15 cellular contexts compared by ENCODE assay signal in the genomic region with DNA sequence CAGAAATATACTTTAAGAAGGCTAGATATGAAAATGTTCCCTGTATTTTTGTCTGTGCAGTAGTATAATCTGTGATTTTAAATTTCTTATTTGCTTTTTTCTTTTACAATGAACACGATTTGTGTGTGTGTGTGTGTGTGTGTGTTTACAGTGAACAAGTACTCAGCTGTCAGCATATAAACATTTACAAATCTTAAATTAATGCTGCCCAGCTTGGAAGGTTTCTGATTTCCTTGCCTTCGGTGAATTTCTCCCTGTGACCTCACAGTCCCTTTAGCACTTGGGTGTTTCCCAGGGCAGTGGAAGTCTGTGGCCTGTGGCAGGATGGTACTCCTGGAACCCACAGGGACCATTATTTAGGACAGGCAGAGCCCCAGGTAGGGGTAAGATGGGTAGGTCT. TPM values are rescaled to one million over a fixed set of nuclear protein-coding genes. Genes with fewer than 3 reads are reported as not detected.
DNase-seq lines count a peak whose midpoint lies in the region; ATAC-seq and TF ChIP-seq lines count a peak whose summit lies in the region.
"Had no signal": no experiment of that assay in that cellular context is flagged by ENCODE, and none has a peak within 500 bp of the region (broad histone marks: within the 10 kb centered on the region; RNA-seq: fewer than 3 reads in every experiment).

No MANE protein-coding gene starts in this region.

- DNase-seq in H4 (ENCODE audit: low spot score) (peak; percentile 14), T-helper 17 cell (no peak), mesenchymal stem cell (peak; percentile 45), gastrocnemius medialis (no peak), T1000 (lab: John Stamatoyannopoulos, UW) (no peak), Karpas-422 (no peak), nucleus accumbens (lab: John Stamatoyannopoulos, UW) (no peak)
- DNase-seq: ACHN; CD4-positive, CD25-positive, alpha-beta regulatory T cell; DMS53; GF-D8; H7 had no signal

- in situ Hi-C loops in gastrocnemius medialis (cut with MboI; ENCODE audit: low sequenced_read_pairs in 4 of 4): loop anchor here in 2 of 4 donors (25.0 kb wide), 1 partner anchor 508 kb away; no protein-coding TSS in a partner anchor

- H3K4me2 ChIP-seq in mesenchymal stem cell (ENCODE audit: low read length, poor library complexity, severe bottlenecking) (no peak overlapping the region), Karpas-422 (ENCODE audit: low read depth, low read length, poor library complexity, severe bottlenecking) (no peak overlapping the region)
- H3K4me2 ChIP-seq: BLaER1 treated with 17β-estradiol and CSF1 and Interleukin-3, amounts not matched to agents 10 nM and 100 nM had no signal

- H2BK120ac ChIP-seq in mesenchymal stem cell (ENCODE audit: low read depth, low read length): no peak overlapping the region

- H2AK5ac ChIP-seq in mesenchymal stem cell (ENCODE audit: low read length, severe bottlenecking): no peak overlapping the region

- no peak overlapping the region for H3K14ac ChIP-seq in mesenchymal stem cell (ENCODE audit: low read length in 2 of 2)

- no peak overlapping the region for H3K4me3 ChIP-seq in mesenchymal stem cell (ENCODE audit: insufficient read depth in 1 of 2, low read depth in 1 of 2, low read length in 2 of 2)
- H3K4me3 ChIP-seq in gastrocnemius medialis: no peak overlapping the region
- no peak overlapping the region for H3K4me3 ChIP-seq in Karpas-422 (ENCODE audit: low read length)
- H3K4me3 ChIP-seq: BLaER1 treated with 17β-estradiol and CSF1 and Interleukin-3, amounts not matched to agents 10 nM and 100 nM; GM23248 had no signal

- no peaks in the 10 kb centered on the region for H3K27me3 Mint-ChIP-seq in T-helper 17 cell
- H3K27me3 Mint-ChIP-seq: CD4-positive, CD25-positive, alpha-beta regulatory T cell had no signal

- peaks cover 56% of the 10 kb centered on the region for H3K4me1 Mint-ChIP-seq in T-helper 17 cell

- H3K27ac ChIP-seq in mesenchymal stem cell (ENCODE audit: low read length, poor library complexity, severe bottlenecking) (no peak overlapping the region), gastrocnemius medialis (peak overlapping the region in 3 of 4 donors; percentile 81 to 84 (median 84)), Karpas-422 (ENCODE audit: low read length) (no peak overlapping the region)
- H3K27ac ChIP-seq: BLaER1 treated with 17β-estradiol and CSF1 and Interleukin-3, amounts not matched to agents 10 nM and 100 nM; GM23248 had no signal

- no peak for TF ChIP-seq POLR2A in gastrocnemius medialis (IDR thresholded peaks at IDR 0.05)

- H3K36me3 ChIP-seq in mesenchymal stem cell (ENCODE audit: control insufficient read depth in 1 of 2, insufficient read depth in 2 of 2, low read depth in 1 of 2, low read length in 2 of 2) (no peaks in the 10 kb centered on the region), gastrocnemius medialis (peaks cover 0 to 29% of the 10 kb centered on the region in 2 donors), Karpas-422 (ENCODE audit: insufficient read depth, low read length) (peaks cover 23% of the 10 kb centered on the region)

- intact Hi-C loops in gastrocnemius medialis (cut with DNase I; ENCODE audit: low total_unique reads): loop anchor here (5.0 kb wide), 2 partner anchors 38 to 83 kb away; a partner anchor contains a TSS

- H2BK15ac ChIP-seq in mesenchymal stem cell (ENCODE audit: low read depth, poor library complexity, severe bottlenecking): no peak overlapping the region

- H4K91ac ChIP-seq in mesenchymal stem cell (ENCODE audit: low read length): no peak overlapping the region

- H3K18ac ChIP-seq in mesenchymal stem cell (ENCODE audit: low read depth in 1 of 2, low read length in 2 of 2): peak overlapping the region in 1 of 2 experiments; percentile 48

- TF ChIP-seq CTCF in gastrocnemius medialis (IDR thresholded peaks at IDR 0.05 in 4 of 5, conservative IDR thresholded peaks at IDR 0.05 in 1 of 5): no peak

- no peak overlapping the region for H3K23ac ChIP-seq in mesenchymal stem cell (ENCODE audit: low read length in 2 of 2)

- no peaks in the 10 kb centered on the region for H3K79me1 ChIP-seq in mesenchymal stem cell (replicated peaks; ENCODE audit: low read length, poor library complexity, severe bottlenecking)

- ATAC-seq in T-helper 17 cell (no peak), gastrocnemius medialis (no peak)

- peak overlapping the region; percentile 14 for H3K27ac Mint-ChIP-seq in T-helper 17 cell

- no peaks in the 10 kb centered on the region for H3K79me2 ChIP-seq in Karpas-422 (ENCODE audit: low read length)

- no peak overlapping the region for H3K4me3 Mint-ChIP-seq in T-helper 17 cell
- H3K4me3 Mint-ChIP-seq: CD4-positive, CD25-positive, alpha-beta regulatory T cell had no signal

- no peaks in the 10 kb centered on the region for H4K20me1 ChIP-seq in Karpas-422 (ENCODE audit: insufficient read depth, low read depth, low read length)
- H4K20me1 ChIP-seq: BLaER1 treated with 17β-estradiol and CSF1 and Interleukin-3, amounts not matched to agents 10 nM and 100 nM had no signal

- H3K36me3 Mint-ChIP-seq in T-helper 17 cell (ENCODE audit: low read depth): peaks cover 2% of the 10 kb centered on the region
- H3K36me3 Mint-ChIP-seq: CD4-positive, CD25-positive, alpha-beta regulatory T cell had no signal

- H3K9ac ChIP-seq in mesenchymal stem cell (ENCODE audit: low read length): no peak overlapping the region
- no peak overlapping the region for H3K9ac ChIP-seq in Karpas-422 (ENCODE audit: low read length)
- H3K9ac ChIP-seq: BLaER1 treated with 17β-estradiol and CSF1 and Interleukin-3, amounts not matched to agents 10 nM and 100 nM; GM23248 had no signal

- no peak overlapping the region for H4K8ac ChIP-seq in mesenchymal stem cell (ENCODE audit: low read length)

- 35% methylated on average over 1 of the region's 2 CpGs for WGBS in mesenchymal stem cell

- no peaks in the 10 kb centered on the region for H3K9me3 ChIP-seq in T-helper 17 cell (ENCODE audit: control insufficient read depth, low read length, poor library complexity, severe bottlenecking)
- H3K9me3 ChIP-seq in mesenchymal stem cell (ENCODE audit: control insufficient read depth, low read length): no peaks in the 10 kb centered on the region
- no peaks in the 10 kb centered on the region for H3K9me3 ChIP-seq in gastrocnemius medialis
- H3K9me3 ChIP-seq in Karpas-422 (ENCODE audit: low read length): no peaks in the 10 kb centered on the region
- H3K9me3 ChIP-seq: BLaER1 treated with 17β-estradiol and CSF1 and Interleukin-3, amounts not matched to agents 10 nM and 100 nM had no signal

- no peaks in the 10 kb centered on the region for H3K9me2 ChIP-seq in Karpas-422 (replicated peaks; ENCODE audit: insufficient read depth, low read length)

- no peak overlapping the region for H2BK12ac ChIP-seq in mesenchymal stem cell (ENCODE audit: low read length in 2 of 2)

- H3K4ac ChIP-seq in mesenchymal stem cell (ENCODE audit: low read depth in 1 of 2, low read length in 2 of 2): no peak overlapping the region

- H2AFZ ChIP-seq in mesenchymal stem cell (ENCODE audit: low read depth, low read length) (no peak overlapping the region), Karpas-422 (ENCODE audit: low read length) (no peak overlapping the region)
- H2AFZ ChIP-seq: GM23248 had no signal

- H2BK5ac ChIP-seq in mesenchymal stem cell (ENCODE audit: low read depth, low read length, poor library complexity, severe bottlenecking): no peak overlapping the region

- H3K4me1 ChIP-seq in mesenchymal stem cell (ENCODE audit: control insufficient read depth, insufficient read depth, low read depth, low read length) (no peaks in the 10 kb centered on the region), gastrocnemius medialis (peaks cover 21 to 31% of the 10 kb centered on the region in 2 donors), Karpas-422 (ENCODE audit: low read length) (peaks cover 23% of the 10 kb centered on the region)

- H3K27me3 ChIP-seq in mesenchymal stem cell (ENCODE audit: control insufficient read depth in 1 of 2, insufficient read depth in 1 of 2, low read length in 2 of 2) (no peaks in the 10 kb centered on the region), gastrocnemius medialis (no peaks in the 10 kb centered on the region), Karpas-422 (ENCODE audit: low read length) (no peaks in the 10 kb centered on the region)
- H3K27me3 ChIP-seq: BLaER1 treated with 17β-estradiol and CSF1 and Interleukin-3, amounts not matched to agents 10 nM and 100 nM had no signal

RNA-seq across cellular contexts. Expression of a gene that starts 37.6 kb away (rescaled TPM):
- 0.04 and 0.18 TPM in 2 replicates for total RNA-seq in H4 (2014; rRNA removed; shearing (Covaris generic))
- total RNA-seq in T-helper 17 cell (under 1 TPM; 0.42 to 0.52 TPM), gastrocnemius medialis (100 to 1,000 TPM in 2 of 4 donors, 10 to 100 TPM in 2; 58.3 to 197 (median 124) TPM)
- polyA plus RNA-seq in mesenchymal stem cell (2013, experiment 1 of 2): 0.55 TPM
- polyA plus RNA-seq in mesenchymal stem cell (2013, experiment 2 of 2): 0.67 TPM
- 14.6 and 16.3 TPM in 2 replicates for total RNA-seq in Karpas-422 (2014; rRNA removed; shearing (Covaris generic); ENCODE audit: low replicate concordance)
- total RNA-seq: H7, HT-29 had no signal

Comparison
In these comparisons a context has a peak if more than half of its experiments do, and no peak if none do; other contexts are left out.
1. DNase-seq: peak in H4 (single experiment) and mesenchymal stem cell (single experiment); none in T-helper 17 cell (0 of 3), gastrocnemius medialis (0 of 2), T1000 (single experiment), Karpas-422 (single experiment) and nucleus accumbens (0 of 56).
2. H3K27ac ChIP-seq: peak in gastrocnemius medialis (3 of 4); none in mesenchymal stem cell (single experiment) and Karpas-422 (single experiment).
3. RNA of a gene that starts 37.6 kb away (total RNA-seq): 58.3 to 197 TPM in gastrocnemius medialis and 14.6 to 16.3 TPM in Karpas-422; 0.42 to 0.52 TPM in T-helper 17 cell and 0.04 to 0.18 TPM in H4; every median in the first group is over 10 times any median in the second.